Comparison of ENCODE assay signal across 16 cellular contexts in the genomic region with DNA sequence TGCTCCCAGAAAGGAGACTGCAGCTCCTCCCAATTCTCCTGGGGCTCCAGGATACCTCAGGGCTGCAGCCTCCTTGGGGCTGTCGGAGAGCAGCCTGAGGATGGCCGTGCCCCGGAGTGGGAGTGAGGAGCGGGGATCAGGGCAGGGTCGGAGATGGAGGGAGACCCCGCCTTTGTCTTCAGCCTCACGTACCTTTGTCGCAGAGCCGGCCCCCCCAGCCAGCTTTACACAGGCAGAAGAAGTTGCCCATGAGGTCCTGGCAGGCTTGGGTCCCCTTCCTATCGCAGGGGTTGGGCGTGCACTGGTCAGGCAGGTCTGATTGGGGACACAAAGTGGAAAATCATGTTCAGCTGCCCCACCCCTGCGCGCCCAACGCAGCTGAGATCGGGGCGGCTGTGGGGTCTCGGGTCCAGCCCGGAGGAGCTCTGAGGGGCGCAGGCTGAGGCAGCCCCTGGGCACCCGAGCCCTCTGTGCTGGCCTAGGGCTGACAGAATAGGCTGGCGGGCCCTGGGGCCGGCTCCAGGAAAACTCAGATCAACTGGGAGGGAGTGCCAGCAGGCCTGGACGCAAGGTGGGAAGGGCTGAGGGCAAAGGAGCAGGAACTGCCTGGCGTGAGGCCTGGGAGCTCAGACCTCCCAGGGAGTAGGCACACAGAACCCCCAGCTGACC. TPM values are rescaled to one million over a fixed set of nuclear protein-coding genes. Genes with fewer than 3 reads are reported as not detected.
DNase-seq lines count a peak whose midpoint lies in the region; ATAC-seq, FAIRE-seq and TF ChIP-seq lines count a peak whose summit lies in the region.
"Had no signal": no experiment of that assay in that cellular context is flagged by ENCODE, and none has a peak within 500 bp of the region (broad histone marks: within the 10 kb centered on the region; RNA-seq: fewer than 3 reads in every experiment).

No MANE protein-coding gene starts in this region.

- CTCF ChIA-PET in HCT116 (lab: Charles Lee) = interaction anchor here (0.9 kb wide), 1 partner anchor 108 kb away, joined by 3 read pairs; no protein-coding TSS in a partner anchor

- no peak overlapping the region for H3K9ac ChIP-seq in HCT116 (ENCODE audit: low read length)
- H3K9ac ChIP-seq in colonic mucosa (ENCODE audit: low read depth in 2 of 2, low read length in 2 of 2) = peak overlapping the region; percentile 68 to 83
- H3K9ac ChIP-seq in kidney (ENCODE audit: low read length in 2 of 2) = no peak overlapping the region

- peaks cover 34% of the 10 kb centered on the region for H3K4me1 Mint-ChIP-seq in stimulated activated memory B cell treated with anti-CD40 and anti-IgM and Interleukin-4, amounts not matched to agents 10 μg/mL and 1 μg/mL and 100 μg/mL, for 72 hours

- H3K27me3 Mint-ChIP-seq in stimulated activated memory B cell treated with anti-CD40 and anti-IgM and Interleukin-4, amounts not matched to agents 10 μg/mL and 1 μg/mL and 100 μg/mL, for 72 hours = no peaks in the 10 kb centered on the region
- H3K27me3 Mint-ChIP-seq: progenitor cell of endocrine pancreas had no signal

- no peaks in the 10 kb centered on the region; a peak in 1 of 4 replicates for H3K36me3 ChIP-seq in HCT116 (ENCODE audit: control insufficient read depth in 1 of 2, insufficient read depth in 2 of 2, low read length in 2 of 2)
- no peaks in the 10 kb centered on the region for H3K36me3 ChIP-seq in colonic mucosa
- no peaks in the 10 kb centered on the region for H3K36me3 ChIP-seq in kidney (ENCODE audit: control insufficient read depth in 1 of 2, insufficient read depth in 2 of 2, low read length in 2 of 2)
- no peaks in the 10 kb centered on the region for H3K36me3 ChIP-seq in small intestine (ENCODE audit: control insufficient read depth in 2 of 2, insufficient read depth in 2 of 2, low read length in 2 of 2)
- H3K36me3 ChIP-seq: brain microvascular endothelial cell had no signal

- no peak for FAIRE-seq in kidney (lab: Jason Lieb, UNC)
- no peak for FAIRE-seq in small intestine (lab: Jason Lieb, UNC)

- peaks cover 5% of the 10 kb centered on the region for H3K9me3 Mint-ChIP-seq in stimulated activated memory B cell treated with anti-CD40 and anti-IgM and Interleukin-4, amounts not matched to agents 10 μg/mL and 1 μg/mL and 100 μg/mL, for 72 hours

- H3K27ac ChIP-seq in HCT116 (ENCODE audit: low read depth, low read length) = peak overlapping the region; percentile 100; the same call in 1 of the 2 replicates
- peak overlapping the region; percentile 58 for H3K27ac ChIP-seq in colonic mucosa
- H3K27ac ChIP-seq in kidney (ENCODE audit: low read depth in 2 of 2, low read length in 2 of 2) = no peak overlapping the region
- H3K27ac ChIP-seq in small intestine (ENCODE audit: low read depth in 1 of 2, low read length in 1 of 2) = peak overlapping the region; percentile 22 to 78
- H3K27ac ChIP-seq: brain microvascular endothelial cell, HL-60, SK-N-MC had no signal

- no peak overlapping the region for H2AFZ ChIP-seq in HCT116 (ENCODE audit: low read depth, low read length, poor library complexity, severe bottlenecking)

- TF ChIP-seq POLR2A in HCT116 (IDR thresholded peaks at IDR 0.05; ENCODE audit: borderline replicate concordance, extremely low read depth, insufficient read depth, insufficient read length) = no peak

- no TSS peak for BruUV-seq in HCT116 (replicated peaks; lab: Mats Ljungman, UMichigan)

- H4K20me1 ChIP-seq in HCT116 (ENCODE audit: insufficient read depth) = no peaks in the 10 kb centered on the region

- RAD21 ChIA-PET in HCT116 (lab: Charles Lee; ENCODE audit: low non-redundant PET in 1 of 2, low total read pairs in 2 of 2, uncharacterized antibody in 2 of 2, unreplicated experiment in 2 of 2) = no interaction called here

- no peak for DNase-seq in HCT116 (ENCODE audit: low read depth, low spot score)
- peak; percentile 76 for DNase-seq in colonic mucosa
- DNase-seq in kidney = peak; percentile 70
- peak; percentile 88 for DNase-seq in small intestine
- no peak for DNase-seq in CD1c-positive myeloid dendritic cell (ENCODE audit: extremely low spot score)
- no peak for DNase-seq in stimulated activated CD8-positive, alpha-beta memory T cell treated with anti-CD3 and anti-CD28 coated beads, Interleukin-4, amount 100 ng/mL, for 48 hours
- DNase-seq: activated CD4-positive, alpha-beta T cell treated with anti-CD3 and anti-CD28 coated beads for 1 hour; brain microvascular endothelial cell; foreskin fibroblast; GDM1; NCI-H510A treated with DMSO at 0.1 percent for 48 hours had no signal

- H3K4me3 ChIP-seq in HCT116 (replicated peaks in 1 of 2; ENCODE audit: low read depth in 1 of 2, low read length in 2 of 2) (no peak overlapping the region), colonic mucosa (no peak overlapping the region), kidney (ENCODE audit: low read length in 2 of 2) (no peak overlapping the region), small intestine (ENCODE audit: low read depth in 1 of 2, low read length in 2 of 2) (no peak overlapping the region)
- H3K4me3 ChIP-seq: SK-N-MC had no signal

- no peak for TF ChIP-seq RAD21 in HCT116 (IDR thresholded peaks at IDR 0.05; ENCODE audit: low read depth)

- H3K9me2 ChIP-seq in HCT116 (ENCODE audit: insufficient read depth) = no peaks in the 10 kb centered on the region

- peak overlapping the region; percentile 3; the same call in 1 of the 2 replicates for H3K4me2 ChIP-seq in HCT116 (ENCODE audit: low read length)

- H3K27me3 ChIP-seq in HCT116 (ENCODE audit: insufficient read depth, low read length) (no peaks in the 10 kb centered on the region), colonic mucosa (no peaks in the 10 kb centered on the region), small intestine (ENCODE audit: control insufficient read depth in 2 of 2, insufficient read depth in 2 of 2, low read length in 2 of 2) (no peaks in the 10 kb centered on the region)
- H3K27me3 ChIP-seq: brain microvascular endothelial cell had no signal

- POLR2A ChIA-PET in HCT116 (lab: Charles Lee) = no interaction called here

- no peak overlapping the region for H3K4me3 Mint-ChIP-seq in stimulated activated memory B cell treated with anti-CD40 and anti-IgM and Interleukin-4, amounts not matched to agents 10 μg/mL and 1 μg/mL and 100 μg/mL, for 72 hours

- no peaks in the 10 kb centered on the region; the same call in 1 of the 2 replicates for H3K79me2 ChIP-seq in HCT116 (ENCODE audit: insufficient read depth, low read length)

- ATAC-seq in HCT116 (no peak), GM18511 (IDR thresholded peaks at IDR 0.05; ENCODE audit: unreplicated experiment) (no peak)
- ATAC-seq in stimulated activated memory B cell treated with anti-CD40 and anti-IgM and Interleukin-4, amounts not matched to agents 10 μg/mL and 1 μg/mL and 100 μg/mL, for 72 hours = no peak

- no peak for TF ChIP-seq CTCF in HCT116 (IDR thresholded peaks at IDR 0.05 in 2 of 3, conservative IDR thresholded peaks at IDR 0.05 in 1 of 3; ENCODE audit: borderline replicate concordance in 1 of 3, insufficient read depth in 1 of 3, low read depth in 2 of 3, low read length in 2 of 3)
- TF ChIP-seq CTCF in colonic mucosa (IDR thresholded peaks at IDR 0.05) = no peak
- no peak for TF ChIP-seq CTCF in kidney (IDR thresholded peaks at IDR 0.05; ENCODE audit: borderline replicate concordance, extremely low read depth, insufficient read depth)

- H3K4me1 ChIP-seq in HCT116 (ENCODE audit: control insufficient read depth in 1 of 2, insufficient read depth in 2 of 2, low read length in 2 of 2) = peaks cover 29 to 45% of the 10 kb centered on the region in 2 experiments
- peaks cover 22% of the 10 kb centered on the region for H3K4me1 ChIP-seq in colonic mucosa
- peaks cover 8 to 25% of the 10 kb centered on the region in 2 donors for H3K4me1 ChIP-seq in kidney (ENCODE audit: control insufficient read depth in 1 of 2, insufficient read depth in 1 of 2, low read depth in 1 of 2, low read length in 2 of 2)
- peaks cover 4 to 11% of the 10 kb centered on the region in 2 donors for H3K4me1 ChIP-seq in small intestine (ENCODE audit: control insufficient read depth in 2 of 2, insufficient read depth in 1 of 2, low read depth in 1 of 2, low read length in 1 of 2)

- peaks cover 49% of the 10 kb centered on the region for H3K36me3 Mint-ChIP-seq in stimulated activated memory B cell treated with anti-CD40 and anti-IgM and Interleukin-4, amounts not matched to agents 10 μg/mL and 1 μg/mL and 100 μg/mL, for 72 hours

- 22 to 69% (median 42%) methylated on average over 24 of the region's 24 CpGs for WGBS in small intestine, 3 donors

- H3K9me3 ChIP-seq in HCT116 (ENCODE audit: control insufficient read depth in 1 of 2, insufficient read depth in 1 of 2, low read depth in 1 of 2, low read length in 2 of 2) (no peaks in the 10 kb centered on the region), colonic mucosa (no peaks in the 10 kb centered on the region), kidney (ENCODE audit: control insufficient read depth in 1 of 2, low read length in 2 of 2) (no peaks in the 10 kb centered on the region), small intestine (ENCODE audit: control insufficient read depth, low read depth) (no peaks in the 10 kb centered on the region)

- intact Hi-C loops in HCT116 (cut with micrococcal nuclease) = no loop called here
- intact Hi-C loops in colonic mucosa (cut with DNase I) = no loop called here
- intact Hi-C loops in kidney (cut with DNase I) = no loop called here

- no peak overlapping the region for H3K27ac Mint-ChIP-seq in stimulated activated memory B cell treated with anti-CD40 and anti-IgM and Interleukin-4, amounts not matched to agents 10 μg/mL and 1 μg/mL and 100 μg/mL, for 72 hours
- H3K27ac Mint-ChIP-seq: progenitor cell of endocrine pancreas had no signal

TF ChIP-seq in HCT116, 20 proteins besides CTCF, POLR2A, EP300 and RAD21 (continues in another document):
- TF ChIP-seq, protein P1, sequence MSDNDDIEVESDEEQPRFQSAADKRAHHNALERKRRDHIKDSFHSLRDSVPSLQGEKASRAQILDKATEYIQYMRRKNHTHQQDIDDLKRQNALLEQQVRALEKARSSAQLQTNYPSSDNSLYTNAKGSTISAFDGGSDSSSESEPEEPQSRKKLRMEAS (IDR thresholded peaks at IDR 0.05) = no peak
- TF ChIP-seq SP1 (IDR thresholded peaks at IDR 0.05; ENCODE audit: low read depth) (no peak), YY1 (IDR thresholded peaks at IDR 0.05; ENCODE audit: extremely low read depth, insufficient replicate concordance, low read depth, low read length) (no peak), POLR2AphosphoS5 (IDR thresholded peaks at IDR 0.05; ENCODE audit: low read depth, low read length) (no peak), CBX3 (IDR thresholded peaks at IDR 0.05; ENCODE audit: low read depth) (no peak), SIN3A (IDR thresholded peaks at IDR 0.05; ENCODE audit: low read depth) (no peak), SRF (IDR thresholded peaks at IDR 0.05; ENCODE audit: low read depth) (no peak)

RNA-seq across cellular contexts. Expression of a gene that starts 24.2 kb away (rescaled TPM):
- total RNA-seq in HCT116 (2021; ENCODE audit: unreplicated experiment) (49.4 TPM), colonic mucosa (100 to 1,000 TPM; 118 to 121 TPM), kidney (83.5 TPM)
- polyA plus RNA-seq in HCT116 (2012) = 48.8 and 55.5 TPM in 2 replicates
- polyA plus RNA-seq in kidney (ENCODE audit: insufficient read depth, low read depth, low replicate concordance) (135 TPM), small intestine (100 to 1,000 TPM in 2 of 3 donors, 10 to 100 TPM in 1; 69.2 to 136 (median 103) TPM)

Comparison
In these comparisons a context has a peak if more than half of its experiments do, and no peak if none do; other contexts are left out.
1. DNase-seq: peak in colonic mucosa (single experiment), kidney (single experiment) and small intestine (single experiment); none in HCT116 (single experiment), CD1c-positive myeloid dendritic cell (single experiment) and stimulated activated CD8-positive, alpha-beta memory T cell treated with anti-CD3 and anti-CD28 coated beads, Interleukin-4, amount 100 ng/mL, for 48 hours (single experiment).
2. H3K27ac ChIP-seq: peak in HCT116 (single experiment), colonic mucosa (single experiment) and small intestine (2 of 2); none in kidney (0 of 2).
3. H3K9ac ChIP-seq: peak in colonic mucosa (2 of 2); none in HCT116 (single experiment) and kidney (0 of 2).